ENCODE assay signal across 25 cellular contexts in the genomic region with DNA sequence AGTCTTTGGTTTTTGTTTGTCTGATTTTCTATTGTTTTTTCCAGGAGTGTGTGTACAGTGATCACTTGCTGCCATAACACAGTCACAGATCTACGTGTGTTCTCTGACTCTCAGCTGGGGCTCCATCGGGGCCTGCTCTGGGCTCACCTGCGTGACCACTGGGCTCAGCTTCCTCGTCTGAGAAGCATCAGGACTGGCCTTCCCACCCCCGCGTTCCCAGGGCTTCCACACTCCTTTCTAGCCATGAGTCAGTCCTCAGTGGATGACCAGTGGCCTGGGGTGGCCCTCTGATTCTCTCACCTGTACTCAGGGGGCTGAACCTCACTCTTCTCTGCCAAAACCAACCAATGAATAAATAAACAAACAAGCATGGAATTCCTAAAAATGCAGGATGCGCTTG. TPM values are rescaled to one million over a fixed set of nuclear protein-coding genes. Genes with fewer than 3 reads are reported as not detected.
"Had no signal": no experiment of that assay in that cellular context is flagged by ENCODE, and none has a peak within 500 bp of the region (broad histone marks: within the 10 kb centered on the region; RNA-seq: fewer than 3 reads in every experiment).

No MANE protein-coding gene starts in this region.

- DNase-seq: activated CD4-positive, alpha-beta memory T cell treated with anti-CD3 and anti-CD28 coated beads for 36 hours; activated CD4-positive, alpha-beta T cell treated with anti-CD3 and anti-CD28 coated beads, Interleukin-2, amount 10 ng/mL, durations not matched to agents 24 days and 14 days; activated CD8-positive, alpha-beta memory T cell treated with anti-CD3 and anti-CD28 coated beads, Interleukin-2, amount 50 U/mL, for 4 hours; activated gamma-delta T cell; activated naive CD4-positive, alpha-beta T cell treated with anti-CD3 and anti-CD28 coated beads, Interleukin-2, amount 10 ng/mL, durations not matched to agents 7 days and 5 days; activated naive CD8-positive, alpha-beta T cell treated with anti-CD3 and anti-CD28 coated beads, Interleukin-2, amount 10 ng/mL, durations not matched to agents 7 days and 5 days; activated T-cell treated with anti-CD3 and anti-CD28 coated beads, Interleukin-2, amount 50 U/mL, for 24 hours; colonic mucosa; effector memory CD8-positive, alpha-beta T cell; hippocampal formation; left colon; mammary epithelial cell; midbrain; naive thymus-derived CD4-positive, alpha-beta T cell; occipital lobe; right cardiac atrium; stimulated activated CD4-positive, alpha-beta T cell treated with anti-CD3 and anti-CD28 coated beads, Interleukin-2, amount 100 ng/mL, for 48 hours; stimulated activated naive CD4-positive, alpha-beta T cell treated with Interleukin-2 at 50 U/mL for 16 hours; T-helper 17 cell; T1000; uterus; WERI-Rb-1 had no signal

- ATAC-seq: activated CD4-positive, CD25-positive, alpha-beta regulatory T cell treated with anti-CD3 and anti-CD28 coated beads, Interleukin-2, amount 50 U/mL, for 24 hours; effector memory CD8-positive, alpha-beta T cell; left colon; naive thymus-derived CD4-positive, alpha-beta T cell; right cardiac atrium; T-helper 17 cell had no signal

- H3K27ac ChIP-seq: colonic mucosa, uterus, WERI-Rb-1 had no signal

RNA-seq across cellular contexts. Expression of a gene that starts 14.5 kb away (rescaled TPM):
- total RNA-seq: activated CD4-positive, alpha-beta memory T cell treated with anti-CD3 and anti-CD28 coated beads for 36 hours; activated CD4-positive, alpha-beta T cell treated with anti-CD3 and anti-CD28 coated beads, Interleukin-2, amount 10 ng/mL, durations not matched to agents 24 days and 14 days; activated CD8-positive, alpha-beta memory T cell treated with anti-CD3 and anti-CD28 coated beads for 36 hours; activated naive CD8-positive, alpha-beta T cell treated with anti-CD3 and anti-CD28 coated beads, Interleukin-2, amount 10 ng/mL, durations not matched to agents 7 days and 5 days; dermis microvascular lymphatic vessel endothelial cell; naive thymus-derived CD4-positive, alpha-beta T cell; T-helper 17 cell had no signal
